Comparison of ENCODE assay signal across 8 cellular contexts in genomic region chr11:102111787-102112653, GRCh38. TPM values are rescaled to one million over a fixed set of nuclear protein-coding genes. Genes with fewer than 3 reads are reported as not detected.
DNase-seq lines count a peak whose midpoint lies in the region; ATAC-seq lines count a peak whose summit lies in the region.

No MANE protein-coding gene starts in this region.

- H3K9me3 ChIP-seq in SJCRH30 (replicated peaks): no peaks in the 10 kb centered on the region
- H3K9me3 ChIP-seq in stomach smooth muscle (ENCODE audit: control insufficient read depth in 2 of 2, low read length in 2 of 2): no peaks in the 10 kb centered on the region

- DNase-seq in GM04503 (ENCODE audit: low read depth) (peak; percentile 67), SJCRH30 (peak; percentile 9 to 62), left lobe of liver (ENCODE audit: low spot score) (no peak), NCI-H1436 treated with DMSO at 0.1 percent for 48 hours (lab: John Stamatoyannopoulos, UW) (no peak), OCI-M2 (lab: John Stamatoyannopoulos, UW; ENCODE audit: unreplicated experiment) (no peak)

- peak overlapping the region; percentile 92 for H3K27ac ChIP-seq in SJCRH30
- peak overlapping the region; percentile 55 for H3K27ac ChIP-seq in cingulate gyrus (ENCODE audit: low read depth, low read length)
- peak overlapping the region; percentile 88 for H3K27ac ChIP-seq in stomach smooth muscle (ENCODE audit: low read length)

- peak overlapping the region; percentile 76 for H3K4me3 ChIP-seq in SJCRH30
- H3K4me3 ChIP-seq in stomach smooth muscle (ENCODE audit: low read length in 2 of 2): peak overlapping the region; percentile 88 to 94

- ATAC-seq in left lobe of liver (peak; percentile 40), GM21723 (IDR thresholded peaks at IDR 0.05; ENCODE audit: unreplicated experiment) (no peak)

- H3K27me3 ChIP-seq in SJCRH30: no peaks in the 10 kb centered on the region
- no peaks in the 10 kb centered on the region for H3K27me3 ChIP-seq in stomach smooth muscle (ENCODE audit: control insufficient read depth in 1 of 2, insufficient read depth in 2 of 2, low read length in 2 of 2)

- H3K36me3 ChIP-seq in SJCRH30 (peaks cover 13% of the 10 kb centered on the region), stomach smooth muscle (ENCODE audit: control insufficient read depth in 2 of 2, insufficient read depth in 2 of 2, low read length in 2 of 2) (no peaks in the 10 kb centered on the region)

- peak overlapping the region; percentile 84 to 91 for H3K9ac ChIP-seq in stomach smooth muscle (ENCODE audit: low read length in 2 of 2)

- H3K4me1 ChIP-seq in SJCRH30 (peaks cover 3% of the 10 kb centered on the region), stomach smooth muscle (ENCODE audit: control insufficient read depth, insufficient read depth, low read length) (peaks cover 4% of the 10 kb centered on the region)

RNA-seq across cellular contexts. Expression of gene YAP1, which starts 1.8 kb away (rescaled TPM):
- 37.5 and 42.7 TPM in 2 replicates for total RNA-seq in SJCRH30 (2014; rRNA removed; shearing (Covaris generic))
- total RNA-seq in left lobe of liver: 18.2 TPM

Comparison
In these comparisons a context has a peak if more than half of its experiments do, and no peak if none do; other contexts are left out.
1. DNase-seq: peak in GM04503 (single experiment) and SJCRH30 (2 of 2); none in left lobe of liver (single experiment), NCI-H1436 treated with DMSO at 0.1 percent for 48 hours (single experiment) and OCI-M2 (single experiment).
2. Peak in every context shown above with its lines, with median percentiles within 50 percentile points of each other: H3K27ac ChIP-seq.